In genomic region chr9:134570151-134570621, GRCh38 we compare ENCODE assay signal across 9 cellular contexts.
DNase-seq lines count a peak whose midpoint lies in the region; TF ChIP-seq lines count a peak whose summit lies in the region.
"Had no signal": no experiment of that assay in that cellular context is flagged by ENCODE, and none has a peak within 500 bp of the region (broad histone marks: within the 10 kb centered on the region; RNA-seq: fewer than 3 reads in every experiment).

No MANE protein-coding gene starts in this region.

- no peak overlapping the region for H3K4me3 ChIP-seq in HEK293 (ENCODE audit: low read depth, low read length)
- H3K4me3 ChIP-seq in SJCRH30: no peak overlapping the region
- H3K4me3 ChIP-seq in stomach: no peak overlapping the region

- TF ChIP-seq EP300 in stomach (IDR thresholded peaks at IDR 0.05): no peak

- H3K9me3 ChIP-seq in HEK293 (ENCODE audit: control insufficient read depth, insufficient read depth, low read depth, low read length) (no peaks in the 10 kb centered on the region), SJCRH30 (replicated peaks) (no peaks in the 10 kb centered on the region; the same call in 1 of the 2 replicates), stomach (peaks cover 0 to 18% (median 13%) of the 10 kb centered on the region in 4 donors)

- DNase-seq in SJCRH30 (peak; percentile 27 to 51), islet precursor cell (peak; percentile 43), stomach (peak; percentile 21), SHP77 treated with DMSO at 0.1 percent for 48 hours (lab: John Stamatoyannopoulos, UW) (no peak), SKM-1 treated with dmso at 0.1 percent for 144 hours (lab: John Stamatoyannopoulos, UW; ENCODE audit: unreplicated experiment) (no peak), NCI-H187 (lab: John Stamatoyannopoulos, UW) (no peak), NCI-H2081 (lab: John Stamatoyannopoulos, UW) (no peak)
- DNase-seq: activated T-cell treated with anti-CD3 and anti-CD28 coated beads for 4 hours had no signal

- TF ChIP-seq CTCF in HEK293 (tag by site-specific recombination; IDR thresholded peaks at IDR 0.05) (no peak), stomach (IDR thresholded peaks at IDR 0.05) (no peak)

- WGBS in stomach, 5 donors: 61 to 70% (median 67%) methylated on average over 10 of the region's 10 CpGs

- intact Hi-C loops in stomach (cut with DNase I; ENCODE audit: low total_unique reads): no loop called here

- no peaks in the 10 kb centered on the region for H3K4me1 ChIP-seq in HEK293 (ENCODE audit: control insufficient read depth, insufficient read depth, low read length)
- no peaks in the 10 kb centered on the region for H3K4me1 ChIP-seq in SJCRH30
- H3K4me1 ChIP-seq in stomach: no peaks in the 10 kb centered on the region

- CTCF ChIA-PET in HEK293 (lab: Yijun Ruan, JAX): interaction anchor here (0.9 to 1.9 kb wide), 5 partner anchors 11 to 121 kb away, joined by 3 to 9 read pairs (median 3); no protein-coding TSS in a partner anchor

- POLR2A ChIA-PET in HEK293 (lab: Yijun Ruan, JAX): no interaction called here

- H3K36me3 ChIP-seq in HEK293 (ENCODE audit: control insufficient read depth in 2 of 2, insufficient read depth in 1 of 2, low read length in 2 of 2) (no peaks in the 10 kb centered on the region), SJCRH30 (no peaks in the 10 kb centered on the region), stomach (no peaks in the 10 kb centered on the region)

- H3K27me3 ChIP-seq in SJCRH30: no peaks in the 10 kb centered on the region
- H3K27me3 ChIP-seq in stomach: no peaks in the 10 kb centered on the region

- H3K27ac ChIP-seq in HEK293 (ENCODE audit: extremely low read depth, low read depth, low read length) (no peak overlapping the region), SJCRH30 (no peak overlapping the region), stomach (no peak overlapping the region)

- no peak for TF ChIP-seq POLR2A in stomach (IDR thresholded peaks at IDR 0.05)

TF ChIP-seq in HEK293, 187 proteins besides CTCF, POLR2A, EP300 and RAD21:
- TF ChIP-seq SP3 (tag by site-specific recombination; IDR thresholded peaks at IDR 0.05) (no peak), ZNF280D (tag by site-specific recombination; IDR thresholded peaks at IDR 0.05) (no peak), BCL6B (tag by site-specific recombination; IDR thresholded peaks at IDR 0.05) (no peak), GLIS1 (tag by site-specific recombination; IDR thresholded peaks at IDR 0.05) (no peak), ZNF600 (tag by site-specific recombination; IDR thresholded peaks at IDR 0.05) (peak; percentile 61), ZSCAN4 (tag by site-specific recombination; IDR thresholded peaks at IDR 0.05) (no peak)

Comparison
In these comparisons a context has a peak if more than half of its experiments do, and no peak if none do; other contexts are left out.
1. DNase-seq: peak in SJCRH30 (2 of 2), islet precursor cell (single experiment) and stomach (single experiment); none in SHP77 treated with DMSO at 0.1 percent for 48 hours (single experiment), SKM-1 treated with dmso at 0.1 percent for 144 hours (single experiment), NCI-H187 (0 of 2) and NCI-H2081 (0 of 2).